In the genomic region with DNA sequence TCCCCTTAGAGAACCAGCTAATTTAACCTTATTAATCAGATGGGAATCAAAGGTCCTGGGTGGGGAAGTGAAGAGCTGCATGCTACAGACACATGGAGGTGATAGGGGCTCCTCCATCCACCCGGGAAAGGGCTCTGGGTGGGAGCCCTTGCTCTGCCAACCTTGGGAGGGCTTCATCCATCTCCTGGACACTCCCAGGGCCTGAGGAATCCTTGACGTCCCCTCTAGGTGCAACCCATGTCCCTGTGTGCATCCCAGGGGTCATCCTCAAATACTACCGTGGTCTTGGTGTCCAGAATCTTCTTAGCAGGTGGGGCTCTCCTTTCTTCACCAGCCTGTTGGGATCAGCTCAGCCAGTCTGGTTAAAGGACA, we compare ENCODE assay signal across 25 cellular contexts.
"Had no signal": no experiment of that assay in that cellular context is flagged by ENCODE, and none has a peak within 500 bp of the region (broad histone marks: within the 10 kb centered on the region; RNA-seq: fewer than 3 reads in every experiment).

No MANE protein-coding gene starts in this region.

- H3K36me3 ChIP-seq: cardiac muscle cell, right lobe of liver, upper lobe of right lung had no signal

- H3K27ac ChIP-seq: cardiac muscle cell, right lobe of liver, upper lobe of right lung had no signal

- H3K9me3 ChIP-seq: right lobe of liver, upper lobe of right lung had no signal

- DNase-seq: activated CD4-positive, alpha-beta T cell treated with anti-CD3 and anti-CD28 coated beads, Interleukin-2, amount 50 U/mL, for 1 hour; activated CD4-positive, CD25-positive, alpha-beta regulatory T cell treated with anti-CD3 and anti-CD28 coated beads, Interleukin-2, amount 50 U/mL, for 72 hours; activated CD8-positive, alpha-beta T cell treated with anti-CD3 and anti-CD28 coated beads, Interleukin-2, amount 10 ng/mL, durations not matched to agents 7 days and 5 days; activated effector memory CD4-positive, alpha-beta T cell treated with Interleukin-2 at 50 U/mL for 16 hours; activated naive CD4-positive, alpha-beta T cell treated with Interleukin-2 at 50 U/mL for 16 hours; aorta; cerebellar nuclear complex; cortex of kidney; effector memory CD8-positive, alpha-beta T cell; foreskin fibroblast; hippocampal formation; left colon; mesendoderm; natural killer cell; right lobe of liver; stimulated activated CD4-positive, alpha-beta T cell treated with anti-CD3 and anti-CD28 coated beads, Interleukin-12 subunit alpha, Interleukin-12 subunit beta, amount 100 ng/mL, for 4 hours; stimulated activated CD4-positive, alpha-beta T cell treated with anti-CD3 and anti-CD28 coated beads, Interleukin-4, amount 100 ng/mL, for 1 hour; substantia nigra; T-helper 2 cell; upper lobe of right lung had no signal

- H3K27me3 Mint-ChIP-seq: activated naive CD8-positive, alpha-beta T cell; brain; stimulated activated naive CD8-positive, alpha-beta T cell treated with anti-CD3 and anti-CD28 coated beads, Interleukin-15, Interleukin-2, amounts not matched to agents 100 ng/mL and 50 ng/mL, for 24 hours had no signal

- ATAC-seq: activated CD8-positive, alpha-beta T cell treated with anti-CD3 and anti-CD28 coated beads, Interleukin-2, amount 10 ng/mL, durations not matched to agents 7 days and 5 days; effector memory CD8-positive, alpha-beta T cell; left colon; natural killer cell; right lobe of liver; upper lobe of right lung had no signal

- H3K9me3 Mint-ChIP-seq: natural killer cell; stimulated activated naive CD8-positive, alpha-beta T cell treated with anti-CD3 and anti-CD28 coated beads, Interleukin-15, Interleukin-2, amounts not matched to agents 100 ng/mL and 50 ng/mL, for 24 hours had no signal

- H3K4me3 Mint-ChIP-seq: activated CD8-positive, alpha-beta T cell treated with anti-CD3 and anti-CD28 coated beads, Interleukin-2, amount 10 ng/mL, durations not matched to agents 7 days and 5 days; activated naive CD8-positive, alpha-beta T cell; brain; effector memory CD8-positive, alpha-beta T cell; natural killer cell; stimulated activated naive CD8-positive, alpha-beta T cell treated with anti-CD3 and anti-CD28 coated beads, Interleukin-15, Interleukin-2, amounts not matched to agents 100 ng/mL and 50 ng/mL, for 24 hours had no signal

- H3K36me3 Mint-ChIP-seq: brain, natural killer cell had no signal

- H3K4me3 ChIP-seq: cardiac muscle cell, right lobe of liver, upper lobe of right lung had no signal

- H3K27me3 ChIP-seq: cardiac muscle cell, right lobe of liver, upper lobe of right lung had no signal

- H3K27ac Mint-ChIP-seq: activated CD8-positive, alpha-beta T cell treated with anti-CD3 and anti-CD28 coated beads, Interleukin-2, amount 10 ng/mL, durations not matched to agents 7 days and 5 days; activated naive CD8-positive, alpha-beta T cell; brain; effector memory CD8-positive, alpha-beta T cell; natural killer cell; progenitor cell of endocrine pancreas; stimulated activated naive CD8-positive, alpha-beta T cell treated with anti-CD3 and anti-CD28 coated beads, Interleukin-15, Interleukin-2, amounts not matched to agents 100 ng/mL and 50 ng/mL, for 24 hours had no signal
